Comparison of ENCODE assay signal across 11 cellular contexts in the genomic region with DNA sequence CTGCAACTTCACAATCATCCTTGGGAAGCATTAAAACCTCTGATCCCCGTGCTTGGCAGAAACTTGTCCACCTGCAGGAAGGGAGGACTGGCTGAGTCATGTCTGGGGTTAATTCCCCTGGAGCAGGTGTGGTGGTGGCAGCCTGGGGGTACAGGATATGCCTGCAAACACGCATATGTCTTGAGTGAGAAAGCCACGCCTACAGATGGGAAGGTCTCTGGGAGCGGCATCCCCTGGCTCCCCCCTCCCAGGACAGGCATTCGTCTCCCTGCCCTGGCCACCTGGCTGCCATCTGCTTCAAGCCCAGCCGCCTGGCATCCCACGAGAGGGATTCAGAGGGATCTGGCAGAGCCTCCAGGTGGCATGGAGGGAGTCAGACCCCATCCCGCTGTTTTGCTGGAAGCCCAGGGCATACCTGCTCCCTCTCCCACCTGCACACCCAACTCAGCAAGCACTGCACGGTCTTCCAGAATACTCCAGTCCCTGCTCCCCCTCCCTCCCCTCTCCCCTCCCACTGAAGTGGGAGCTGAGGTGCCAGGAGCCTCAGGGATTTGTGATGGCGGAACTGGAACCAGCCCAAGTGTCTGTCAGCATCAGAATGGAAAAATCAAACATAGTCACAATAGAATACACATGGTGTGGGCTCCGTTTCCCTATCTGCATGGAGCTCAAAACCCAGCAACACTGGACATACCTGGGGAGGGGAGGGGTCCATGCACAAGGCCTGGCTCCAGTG.
DNase-seq lines count a peak whose midpoint lies in the region; ATAC-seq and TF ChIP-seq lines count a peak whose summit lies in the region.
"Had no signal": no experiment of that assay in that cellular context is flagged by ENCODE, and none has a peak within 500 bp of the region (broad histone marks: within the 10 kb centered on the region; RNA-seq: fewer than 3 reads in every experiment).

No MANE protein-coding gene starts in this region.

- H3K27ac Mint-ChIP-seq in stimulated activated naive B cell treated with anti-CD40 and anti-IgM and Interleukin-4, amounts not matched to agents 10 μg/mL and 1 μg/mL and 100 μg/mL, for 72 hours = no peak overlapping the region

- DNase-seq in COR-L47 (lab: John Stamatoyannopoulos, UW) (peak; percentile 91), NCI-H510A treated with DMSO at 0.1 percent for 48 hours (lab: John Stamatoyannopoulos, UW) (peak; percentile 92), dorsolateral prefrontal cortex (peak in 1 of 10 donors; percentile 97), T1000 (lab: John Stamatoyannopoulos, UW) (no peak)
- peak; percentile 55 for DNase-seq in Jurkat, Clone E6-1 (ENCODE audit: low read depth, low spot score)
- no peak for DNase-seq in stimulated activated naive B cell treated with anti-CD40 and anti-IgM and Interleukin-4, amounts not matched to agents 10 μg/mL and 1 μg/mL and 100 μg/mL, for 72 hours
- DNase-seq: activated CD8-positive, alpha-beta memory T cell treated with anti-CD3 and anti-CD28 coated beads for 24 hours; amniotic stem cell had no signal

- H3K36me3 Mint-ChIP-seq in stimulated activated naive B cell treated with anti-CD40 and anti-IgM and Interleukin-4, amounts not matched to agents 10 μg/mL and 1 μg/mL and 100 μg/mL, for 72 hours = no peaks in the 10 kb centered on the region

- TF ChIP-seq CTCF in dorsolateral prefrontal cortex (IDR thresholded peaks at IDR 0.05 in 54 of 56, conservative IDR thresholded peaks at IDR 0.05 in 2 of 56; ENCODE audit: low read depth in 1 of 56, partially characterized antibody in 56 of 56) = no peak

- H3K27me3 Mint-ChIP-seq in stimulated activated naive B cell treated with anti-CD40 and anti-IgM and Interleukin-4, amounts not matched to agents 10 μg/mL and 1 μg/mL and 100 μg/mL, for 72 hours = peaks cover 0 to 5% of the 10 kb centered on the region in 2 donors

- H3K4me3 Mint-ChIP-seq in stimulated activated naive B cell treated with anti-CD40 and anti-IgM and Interleukin-4, amounts not matched to agents 10 μg/mL and 1 μg/mL and 100 μg/mL, for 72 hours = no peak overlapping the region
- H3K4me3 Mint-ChIP-seq: neural crest cell had no signal

- no peak overlapping the region for H3K4me3 ChIP-seq in Jurkat, Clone E6-1 (ENCODE audit: low read length)
- no peak overlapping the region for H3K4me3 ChIP-seq in dorsolateral prefrontal cortex

- ATAC-seq in HG02763 (IDR thresholded peaks at IDR 0.05; ENCODE audit: unreplicated experiment) = no peak
- ATAC-seq in stimulated activated naive B cell treated with anti-CD40 and anti-IgM and Interleukin-4, amounts not matched to agents 10 μg/mL and 1 μg/mL and 100 μg/mL, for 72 hours (replicated peaks) = no peak
- no peak for ATAC-seq in GM21737 (IDR thresholded peaks at IDR 0.05; ENCODE audit: unreplicated experiment)

- no peaks in the 10 kb centered on the region for H3K9me3 Mint-ChIP-seq in stimulated activated naive B cell treated with anti-CD40 and anti-IgM and Interleukin-4, amounts not matched to agents 10 μg/mL and 1 μg/mL and 100 μg/mL, for 72 hours
- H3K9me3 Mint-ChIP-seq: neural crest cell had no signal

- no peaks in the 10 kb centered on the region for H3K27me3 ChIP-seq in dorsolateral prefrontal cortex

- H3K27ac ChIP-seq in dorsolateral prefrontal cortex = peak overlapping the region in 53 of 59 donors; percentile 12 to 97 (median 66)

- intact Hi-C loops in dorsolateral prefrontal cortex (cut with DNase I) = loop anchor here in 1 of 2 donors (10.0 kb wide), 1 partner anchor 60 kb away; a partner anchor contains a TSS

- peaks cover 22 to 31% of the 10 kb centered on the region in 2 donors for H3K4me1 Mint-ChIP-seq in stimulated activated naive B cell treated with anti-CD40 and anti-IgM and Interleukin-4, amounts not matched to agents 10 μg/mL and 1 μg/mL and 100 μg/mL, for 72 hours

Comparison
In these comparisons a context has a peak if more than half of its experiments do, and no peak if none do; other contexts are left out.
1. DNase-seq: peak in COR-L47 (single experiment), Jurkat, Clone E6-1 (single experiment) and NCI-H510A treated with DMSO at 0.1 percent for 48 hours (single experiment); none in stimulated activated naive B cell treated with anti-CD40 and anti-IgM and Interleukin-4, amounts not matched to agents 10 μg/mL and 1 μg/mL and 100 μg/mL, for 72 hours (single experiment) and T1000 (single experiment).